ENCODE assay signal across 8 cellular contexts in genomic region chr9:130694205-130694604, GRCh38. TPM values are rescaled to one million over a fixed set of nuclear protein-coding genes. Genes with fewer than 3 reads are reported as not detected.
DNase-seq lines count a peak whose midpoint lies in the region; ATAC-seq, FAIRE-seq and TF ChIP-seq lines count a peak whose summit lies in the region.

No MANE protein-coding gene starts in this region.

- H3K27ac ChIP-seq in ACC112 (ENCODE audit: low read depth, low read length) = peak overlapping the region; percentile 31; the same call in 1 of the 2 replicates
- H3K27ac ChIP-seq in GM12878 (ENCODE audit: control insufficient read depth, insufficient read depth) = peak overlapping the region; percentile 86

- peak overlapping the region; percentile 52 for H2AFZ ChIP-seq in ACC112 (ENCODE audit: low read length, unreplicated experiment)
- peak overlapping the region; percentile 91 for H2AFZ ChIP-seq in GM12878 (ENCODE audit: control insufficient read depth, low read depth, low read length)

- no peak for TF ChIP-seq EP300 in GM12878 (IDR thresholded peaks at IDR 0.05; ENCODE audit: borderline replicate concordance in 1 of 2, control insufficient read depth in 1 of 2, low read depth in 2 of 2, low read length in 2 of 2)

- H3K4me1 ChIP-seq in ACC112 (ENCODE audit: control insufficient read depth, insufficient read depth, low read length, unreplicated experiment) = peaks cover 10% of the 10 kb centered on the region
- H3K4me1 ChIP-seq in GM12878 (ENCODE audit: control insufficient read depth, insufficient read depth, low read length) = peaks cover 19% of the 10 kb centered on the region

- H3K4me3 Mint-ChIP-seq in HFFc6 = peak overlapping the region; percentile 93
- peak overlapping the region; percentile 90 for H3K4me3 Mint-ChIP-seq in mesothelial cell of epicardium

- H3K9ac ChIP-seq in GM12878 (ENCODE audit: control insufficient read depth, insufficient read depth, low read length) = peak overlapping the region; percentile 97

- peaks cover 17% of the 10 kb centered on the region; the same call in 1 of the 2 replicates for H3K36me3 ChIP-seq in ACC112 (ENCODE audit: insufficient read depth, low read length)
- H3K36me3 ChIP-seq in GM12878 (ENCODE audit: control insufficient read depth in 2 of 2, insufficient read depth in 2 of 2, low read length in 1 of 2) = peaks cover 0 to 22% of the 10 kb centered on the region in 2 experiments

- RAD21 ChIA-PET in GM12878 (lab: Charles Lee; ENCODE audit: unreplicated experiment) = no interaction called here

- no peaks in the 10 kb centered on the region; the same call in 1 of the 2 replicates for H3K27me3 Mint-ChIP-seq in HFFc6 (ENCODE audit: insufficient read depth)
- H3K27me3 Mint-ChIP-seq in mesothelial cell of epicardium (ENCODE audit: low read depth) = no peaks in the 10 kb centered on the region

- H3K9me3 ChIP-seq in GM12878 (replicated peaks; ENCODE audit: control insufficient read depth, insufficient read depth, low read length) = no peaks in the 10 kb centered on the region

- peaks cover 66% of the 10 kb centered on the region for H3K4me1 Mint-ChIP-seq in HFFc6 (ENCODE audit: low read depth)
- peaks cover 31% of the 10 kb centered on the region for H3K4me1 Mint-ChIP-seq in mesothelial cell of epicardium

- TF ChIP-seq CTCF in HFFc6 (IDR thresholded peaks at IDR 0.05) (no peak), GM12878 (IDR thresholded peaks at IDR 0.05 in 2 of 3, conservative IDR thresholded peaks at IDR 0.05 in 1 of 3; ENCODE audit: control insufficient read depth in 2 of 3, extremely low read depth in 1 of 3, insufficient read depth in 1 of 3, low read depth in 3 of 3, low read length in 3 of 3) (no peak), mesothelial cell of epicardium (IDR thresholded peaks at IDR 0.05; ENCODE audit: unreplicated experiment) (no peak)

- peaks cover 38% of the 10 kb centered on the region for H3K79me2 ChIP-seq in ACC112 (ENCODE audit: control insufficient read depth, insufficient read depth, low read length, unreplicated experiment)
- peaks cover 37% of the 10 kb centered on the region for H3K79me2 ChIP-seq in GM12878 (ENCODE audit: control insufficient read depth, insufficient read depth, low read length)

- H3K4me2 ChIP-seq in GM12878 (ENCODE audit: control insufficient read depth, insufficient read depth) = peak overlapping the region; percentile 58

- peak; percentile 29 for ATAC-seq in GM12878
- no peak for ATAC-seq in GM21529 (IDR thresholded peaks at IDR 0.05; ENCODE audit: unreplicated experiment)
- no peak for ATAC-seq in HG02973 (IDR thresholded peaks at IDR 0.05; ENCODE audit: unreplicated experiment)

- in situ Hi-C loops in GM12878 (cut with MboI) = no loop called here

- H3K27me3 ChIP-seq in ACC112 (ENCODE audit: insufficient read depth, low read length) (no peaks in the 10 kb centered on the region), GM12878 (replicated peaks in 1 of 2; ENCODE audit: control insufficient read depth in 2 of 2, insufficient read depth in 2 of 2, low read length in 1 of 2) (no peaks in the 10 kb centered on the region)

- H4K20me1 ChIP-seq in GM12878 (ENCODE audit: control insufficient read depth, insufficient read depth) = no peaks in the 10 kb centered on the region; the same call in 1 of the 2 replicates

- peaks cover 29% of the 10 kb centered on the region for H3K36me3 Mint-ChIP-seq in HFFc6 (ENCODE audit: low read depth)
- peaks cover 27% of the 10 kb centered on the region for H3K36me3 Mint-ChIP-seq in mesothelial cell of epicardium

- no peak for TF ChIP-seq RAD21 in GM12878 (IDR thresholded peaks at IDR 0.05; ENCODE audit: insufficient read depth, low read depth, low read length)

- H3K9me3 Mint-ChIP-seq in HFFc6 (no peaks in the 10 kb centered on the region), mesothelial cell of epicardium (no peaks in the 10 kb centered on the region)

- BruUV-seq in GM12878 (replicated peaks; lab: Mats Ljungman, UMichigan) = TSS peak; percentile 56

- H3K27ac Mint-ChIP-seq in HFFc6 (peak overlapping the region; percentile 86), mesothelial cell of epicardium (peak overlapping the region; percentile 89)

- no peak for FAIRE-seq in GM12878 (lab: Jason Lieb, UNC)

- WGBS in GM12878 (ENCODE audit: insufficient coverage, insufficient replicate concordance, low lambda C conversion rate, missing lambda C conversion rate) = under 1% methylated on average over 8 of the region's 8 CpGs

- intact Hi-C loops in GM12878 (cut with micrococcal nuclease; ENCODE audit: unreplicated experiment) = no loop called here

- SMC1A ChIA-PET in GM12878 (lab: Charles Lee; ENCODE audit: uncharacterized antibody, unreplicated experiment) = interaction anchor here (0.6 kb wide), 1 partner anchor 16 kb away, joined by 4 read pairs; no protein-coding TSS in a partner anchor

- no peak for TF ChIP-seq POLR2A in GM12878 (IDR thresholded peaks at IDR 0.05; ENCODE audit: low read depth, low read length)

- DNase-seq in HFFc6 = no peak
- DNase-seq in GM12878 (ENCODE audit: low read depth, low spot score) = no peak
- DNase-seq in mesothelial cell of epicardium (ENCODE audit: low spot score in 2 of 2, unreplicated experiment in 2 of 2) = no peak
- DNase-seq in AG20443 (ENCODE audit: low spot score) = no peak
- no peak for DNase-seq in HT-29 (ENCODE audit: low spot score)

- H3K4me3 ChIP-seq in ACC112 (ENCODE audit: low read depth, low read length) (peak overlapping the region; percentile 88), GM12878 (peak overlapping the region; percentile 98)

- POLR2A ChIA-PET in GM12878 (lab: Charles Lee) = interaction anchor here (0.6 to 1.4 kb wide), 5 partner anchors 19 to 1660 kb away, joined by 3 to 7 read pairs (median 4); partner anchors contain the start of genes FUBP3 and SETX

- CTCF ChIA-PET in GM12878 (lab: Yijun Ruan, JAX) = interaction anchor here (1.9 to 5.1 kb wide), 4 partner anchors 8 to 13 kb away, joined by 22 to 47 read pairs (median 26); no protein-coding TSS in a partner anchor

TF ChIP-seq in GM12878, 131 proteins besides CTCF, POLR2A, EP300 and RAD21 (continues in another document):
- TF ChIP-seq CREB1 (IDR thresholded peaks at IDR 0.05; ENCODE audit: low read depth) (no peak), RUNX3 (IDR thresholded peaks at IDR 0.05; ENCODE audit: low read length) (peak; percentile 48; the same call in 1 of the 2 replicates), CBFB (IDR thresholded peaks at IDR 0.05; ENCODE audit: low read depth) (0 out of 2 replicates have a peak, but pooled peaks have one; percentile 4), USF2 (IDR thresholded peaks at IDR 0.05; ENCODE audit: borderline replicate concordance, low read depth, low read length) (no peak), IKZF2 (IDR thresholded peaks at IDR 0.05) (no peak), CBX5 (IDR thresholded peaks at IDR 0.05; ENCODE audit: low read depth) (no peak)

RNA-seq across cellular contexts. Expression of gene EXOSC2, which starts 0.6 kb away (rescaled TPM):
- 10 to 100 TPM; 27.8 to 36.7 (median 33.8) TPM for total RNA-seq in HFFc6 (2021; fragmentation: NEBNext Ultra II Directional; extraction: Animal tissue kit (Norgen Biotek cat#: 25700))
- 67.3 and 73.2 TPM in 2 replicates for total RNA-seq in GM12878 (2013; cell fraction: nucleolus; rRNA removed)
- total RNA-seq in GM12878 (2014; rRNA removed) (39.3 and 42.9 TPM in 2 replicates), GM12878 (2014; rRNA removed; fragmentation: Illumina TruSeq; extraction: Trizol) (51.7 and 55.0 TPM in 2 replicates), GM12878 (2021) (45.6 and 53.2 TPM in 2 replicates), mesothelial cell of epicardium (52.8 to 56.2 TPM (median 54.4 TPM) in 3 replicates)
- 26.7 TPM for polyA plus RNA-seq in GM12878 (2011; ENCODE audit: low read depth)
- polyA plus RNA-seq in GM12878 (2011; rRNA removed) (47.3 and 54.1 TPM in 2 replicates), GM12878 (2014; fragmentation: Illumina TruSeq; extraction: Trizol) (52.0 and 64.1 TPM in 2 replicates), GM12878 (2014; fragmentation: Nextera tagmentation; extraction: Ambion mirVana) (10 to 100 TPM; 26.3 to 48.8 TPM), GM12878 (2014; rRNA removed) (41.6 and 42.6 TPM in 2 replicates), GM12878 (2016; fragmentation: Nextera tagmentation; extraction: Ambion mirVana) (10 to 100 TPM; 46.6 to 51.7 TPM)
- 40.4 and 42.3 TPM in 2 replicates for polyA plus RNA-seq in GM12878 (2011; cell fraction: cytosol; rRNA removed)
- polyA plus RNA-seq in GM12878 (2011; cell fraction: nucleus; rRNA removed) = 37.6 and 43.1 TPM in 2 replicates
- polyA plus RNA-seq in GM12878 (2012) = 23.0 and 23.9 TPM in 2 replicates
- polyA minus RNA-seq in GM12878 (2011; rRNA and poly(A)+ RNA removed) = 56.5 and 59.0 TPM in 2 replicates
- polyA minus RNA-seq in GM12878 (2011; cell fraction: cytosol; rRNA and poly(A)+ RNA removed) = 11.1 and 20.9 TPM in 2 replicates
- polyA minus RNA-seq in GM12878 (2011; cell fraction: nucleus; rRNA and poly(A)+ RNA removed) = 17.5 and 31.8 TPM in 2 replicates
- 26.5 and 29.7 TPM in 2 replicates for total RNA-seq in HT-29 (2014; rRNA removed; shearing (Covaris generic))

RNA-seq across cellular contexts. Expression of gene PRDM12, which starts 29.8 kb away (rescaled TPM):
- under 1 TPM in 3 of 6 experiments, not detected in 3; 0.10 to 0.17 (median 0.12) TPM for total RNA-seq in HFFc6 (2021; fragmentation: NEBNext Ultra II Directional; extraction: Animal tissue kit (Norgen Biotek cat#: 25700))
- not detected in 2 replicates for total RNA-seq in GM12878 (2013; cell fraction: nucleolus; rRNA removed)
- total RNA-seq in GM12878 (2014; rRNA removed) (not detected in 2 replicates), GM12878 (2014; rRNA removed; fragmentation: Illumina TruSeq; extraction: Trizol) (not detected in 2 replicates), GM12878 (2021) (not detected in 2 replicates), mesothelial cell of epicardium (0.11 TPM in 1 of 3 replicates, not detected in the others)
- polyA plus RNA-seq in GM12878 (2011; ENCODE audit: low read depth) = not detected
- polyA plus RNA-seq in GM12878 (2011; rRNA removed) (not detected in 2 replicates), GM12878 (2014; fragmentation: Illumina TruSeq; extraction: Trizol) (not detected in 2 replicates), GM12878 (2014; fragmentation: Nextera tagmentation; extraction: Ambion mirVana) (not detected), GM12878 (2014; rRNA removed) (not detected in 2 replicates), GM12878 (2016; fragmentation: Nextera tagmentation; extraction: Ambion mirVana) (not detected)
- polyA plus RNA-seq in GM12878 (2011; cell fraction: cytosol; rRNA removed) = not detected in 2 replicates
- 0.04 TPM in 1 of 2 replicates, not detected in the other for polyA plus RNA-seq in GM12878 (2011; cell fraction: nucleus; rRNA removed)
- not detected in 2 replicates for polyA plus RNA-seq in GM12878 (2012)
- not detected in 2 replicates for polyA minus RNA-seq in GM12878 (2011; rRNA and poly(A)+ RNA removed)
- polyA minus RNA-seq in GM12878 (2011; cell fraction: cytosol; rRNA and poly(A)+ RNA removed) = not detected in 2 replicates
- polyA minus RNA-seq in GM12878 (2011; cell fraction: nucleus; rRNA and poly(A)+ RNA removed) = not detected in 2 replicates
- total RNA-seq in HT-29 (2014; rRNA removed; shearing (Covaris generic)) = not detected in 2 replicates
